ENCODE assay signal across 8 cellular contexts in genomic region chr7:39465055-39465929, GRCh38.
DNase-seq lines count a peak whose midpoint lies in the region; ATAC-seq and TF ChIP-seq lines count a peak whose summit lies in the region.

No MANE protein-coding gene starts in this region.

- no peaks in the 10 kb centered on the region for H3K27me3 Mint-ChIP-seq in nephron (ENCODE audit: low read depth)

- 37% methylated on average over 18 of the region's 18 CpGs for WGBS in esophagus muscularis mucosa

- H3K27ac Mint-ChIP-seq in nephron = peak overlapping the region; percentile 41 to 70 (median 51)

- peak overlapping the region; percentile 70 to 75 (median 74) for H3K4me3 Mint-ChIP-seq in nephron

- no peak for TF ChIP-seq EP300 in esophagus muscularis mucosa (IDR thresholded peaks at IDR 0.05)

- H3K27me3 ChIP-seq in WERI-Rb-1 (ENCODE audit: insufficient read depth, low read depth, severe bottlenecking) (no peaks in the 10 kb centered on the region), esophagus muscularis mucosa (no peaks in the 10 kb centered on the region)

- intact Hi-C loops in esophagus muscularis mucosa (cut with DNase I) = loop anchor here (2.0 kb wide), 2 partner anchors 532 to 670 kb away; no protein-coding TSS in a partner anchor

- H3K9me3 Mint-ChIP-seq in nephron = no peaks in the 10 kb centered on the region

- TF ChIP-seq POLR2A in esophagus muscularis mucosa (IDR thresholded peaks at IDR 0.05; ENCODE audit: low read depth) = no peak

- H3K27ac ChIP-seq in WERI-Rb-1 (no peak overlapping the region), esophagus muscularis mucosa (replicated peaks in 1 of 4) (no peak overlapping the region)

- H3K36me3 ChIP-seq in WERI-Rb-1 (no peaks in the 10 kb centered on the region), esophagus muscularis mucosa (no peaks in the 10 kb centered on the region)

- DNase-seq in AG10803 (ENCODE audit: low read depth) (peak; percentile 67), NCI-H1105 (lab: John Stamatoyannopoulos, UW) (peak; percentile 41), WERI-Rb-1 (peak; percentile 34), esophagus muscularis mucosa (ENCODE audit: extremely low spot score) (peak; percentile 47), NCI-H128 (lab: John Stamatoyannopoulos, UW; ENCODE audit: unreplicated experiment) (no peak)

- H3K4me1 Mint-ChIP-seq in nephron = peaks cover 18% of the 10 kb centered on the region

- no peaks in the 10 kb centered on the region for H3K36me3 Mint-ChIP-seq in nephron (ENCODE audit: low read depth)

- H3K4me3 ChIP-seq in AG10803 (ENCODE audit: low read length) (no peak overlapping the region), WERI-Rb-1 (ENCODE audit: low read depth, low read length) (peak overlapping the region; percentile 29), esophagus muscularis mucosa (peak overlapping the region in 1 of 4 donors; percentile 1)

- peaks cover 0 to 8% (median 3%) of the 10 kb centered on the region in 4 donors for H3K4me1 ChIP-seq in esophagus muscularis mucosa

- no peaks in the 10 kb centered on the region for H3K9me3 ChIP-seq in WERI-Rb-1 (ENCODE audit: severe bottlenecking)
- H3K9me3 ChIP-seq in esophagus muscularis mucosa = no peaks in the 10 kb centered on the region

- ATAC-seq in HG02642 (IDR thresholded peaks at IDR 0.05; ENCODE audit: poor library complexity, unreplicated experiment) = peak; percentile 82

- peak; percentile 87 for TF ChIP-seq CTCF in AG10803 (conservative IDR thresholded peaks at IDR 0.05; ENCODE audit: low read length)
- TF ChIP-seq CTCF in GM12872 (IDR thresholded peaks at IDR 0.05; ENCODE audit: insufficient read depth, low read depth, low read length) = peak; percentile 84
- TF ChIP-seq CTCF in WERI-Rb-1 (IDR thresholded peaks at IDR 0.05; ENCODE audit: low read depth, low read length) = peak; percentile 78
- TF ChIP-seq CTCF in esophagus muscularis mucosa (IDR thresholded peaks at IDR 0.05) = peak; percentile 58 to 80 (median 70)
- TF ChIP-seq CTCF in nephron (IDR thresholded peaks at IDR 0.05; ENCODE audit: unreplicated experiment in 3 of 3) = peak; percentile 86 to 97 (median 86)
